ENCODE assay signal across 19 cellular contexts in the genomic region with DNA sequence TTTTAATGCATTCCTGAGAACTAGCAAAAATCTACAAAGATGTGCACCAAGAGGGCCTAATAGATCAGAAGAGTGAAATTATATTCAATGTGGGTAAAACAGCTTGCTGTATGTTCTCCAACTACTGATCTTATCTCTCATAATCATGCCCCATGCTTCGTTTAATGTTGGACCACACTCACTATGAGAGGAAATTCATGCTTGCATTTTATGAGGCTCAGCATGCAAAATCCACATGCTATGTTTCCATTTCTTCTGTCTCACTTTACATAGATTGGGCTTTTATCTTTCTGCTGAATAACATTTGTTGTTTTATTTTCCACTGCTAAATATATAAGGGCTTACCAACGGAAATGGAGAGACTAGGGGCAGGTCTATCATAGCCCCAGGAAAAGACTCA.
"Had no signal": no experiment of that assay in that cellular context is flagged by ENCODE, and none has a peak within 500 bp of the region (broad histone marks: within the 10 kb centered on the region; RNA-seq: fewer than 3 reads in every experiment).

No MANE protein-coding gene starts in this region.

- H3K4me3 ChIP-seq: hepatocyte, left ventricle myocardium inferior, lower lobe of right lung, neural progenitor cell, ovary, right atrium auricular region, thyroid gland had no signal

- H2AFZ ChIP-seq: hepatocyte, neural progenitor cell had no signal

- H3K79me2 ChIP-seq: hepatocyte had no signal

- H3K4me1 ChIP-seq: foreskin keratinocyte, left ventricle myocardium inferior, lower lobe of right lung, neural progenitor cell, right atrium auricular region, thyroid gland had no signal

- ATAC-seq: foreskin keratinocyte; left cardiac atrium; lower lobe of right lung; natural killer cell treated with Interleukin-12 subunit alpha and Interleukin-12 subunit beta and Interleukin-15 and Interleukin-18, amount 100 ng/mL, for 72 hours had no signal

- H3K4me2 ChIP-seq: hepatocyte, neural progenitor cell had no signal

- H3K9ac ChIP-seq: neural progenitor cell had no signal

- DNase-seq: dermis blood vessel endothelial cell; effector CD4-positive, alpha-beta T cell; endodermal cell; erythroblast; foreskin keratinocyte; kidney; left cardiac atrium; left ventricle myocardium inferior; lower lobe of right lung; nucleus accumbens; ovary; small intestine; stimulated activated CD4-positive, alpha-beta T cell treated with anti-CD3 and anti-CD28 coated beads, Interleukin-12 subunit alpha, Interleukin-12 subunit beta, amount 100 ng/mL, for 4 hours; stimulated activated naive CD4-positive, alpha-beta T cell; thyroid gland had no signal

- H3K9me3 ChIP-seq: left ventricle myocardium inferior, lower lobe of right lung, ovary, right atrium auricular region, thyroid gland had no signal

- H3K36me3 ChIP-seq: left ventricle myocardium inferior, lower lobe of right lung, neural progenitor cell, ovary, right atrium auricular region, thyroid gland had no signal

- H3K27me3 ChIP-seq: foreskin keratinocyte, hepatocyte, neural progenitor cell, ovary, right atrium auricular region, thyroid gland had no signal

- H3K27ac ChIP-seq: foreskin keratinocyte, hepatocyte, left ventricle myocardium inferior, lower lobe of right lung, neural progenitor cell, ovary, right atrium auricular region, thyroid gland had no signal
